ENCODE assay signal across 1 cellular context in genomic region chr16:89319628-89319882, GRCh38.
TF ChIP-seq lines count a peak whose summit lies in the region.

No MANE protein-coding gene starts in this region.

TF ChIP-seq in SK-N-SH treated with all-trans-retinoic acid at 6 μM for 48 hours, 23 proteins besides CTCF, POLR2A, EP300 and RAD21 (continued from another document):
- TF ChIP-seq CSRNP3 (CRISPR knock-in tag; IDR thresholded peaks at IDR 0.05) (no peak), ARNTL (CRISPR knock-in tag; IDR thresholded peaks at IDR 0.05; ENCODE audit: borderline replicate concordance, low read depth) (no peak), ZFP3 (CRISPR knock-in tag; IDR thresholded peaks at IDR 0.05) (no peak), POU6F1 (CRISPR knock-in tag; IDR thresholded peaks at IDR 0.05; ENCODE audit: borderline replicate concordance, low read depth) (no peak), ZNF8 (CRISPR knock-in tag; IDR thresholded peaks at IDR 0.05) (no peak), OSR1 (CRISPR knock-in tag; IDR thresholded peaks at IDR 0.05) (no peak), ZNF565 (CRISPR knock-in tag; conservative IDR thresholded peaks at IDR 0.05; ENCODE audit: low read depth) (no peak), SNAI2 (CRISPR knock-in tag; IDR thresholded peaks at IDR 0.05) (no peak), GLIS3 (CRISPR knock-in tag; IDR thresholded peaks at IDR 0.05) (no peak)
